In genomic region chr1:89799495-89799894, GRCh38 we compare ENCODE assay signal across 20 cellular contexts. TPM values are rescaled to one million over a fixed set of nuclear protein-coding genes. Genes with fewer than 3 reads are reported as not detected.
DNase-seq lines count a peak whose midpoint lies in the region; ATAC-seq, FAIRE-seq and TF ChIP-seq lines count a peak whose summit lies in the region.
"Had no signal": no experiment of that assay in that cellular context is flagged by ENCODE, and none has a peak within 500 bp of the region (broad histone marks: within the 10 kb centered on the region; RNA-seq: fewer than 3 reads in every experiment).

No MANE protein-coding gene starts in this region.

- H3K4me1 Mint-ChIP-seq in activated naive CD8-positive, alpha-beta T cell treated with anti-CD3 and anti-CD28 coated beads for 36 hours = peaks cover 18% of the 10 kb centered on the region
- peaks cover 20% of the 10 kb centered on the region for H3K4me1 Mint-ChIP-seq in activated naive CD8-positive, alpha-beta T cell treated with anti-CD3 and anti-CD28 coated beads, Interleukin-2, amount 50 U/mL, for 24 hours
- H3K4me1 Mint-ChIP-seq: CD8-positive, alpha-beta memory T cell had no signal

- H3K27me3 Mint-ChIP-seq in activated naive CD8-positive, alpha-beta T cell treated with anti-CD3 and anti-CD28 coated beads for 36 hours = peaks cover 5% of the 10 kb centered on the region
- no peaks in the 10 kb centered on the region for H3K27me3 Mint-ChIP-seq in activated naive CD8-positive, alpha-beta T cell treated with anti-CD3 and anti-CD28 coated beads, Interleukin-2, amount 50 U/mL, for 24 hours
- H3K27me3 Mint-ChIP-seq: CD8-positive, alpha-beta memory T cell had no signal

- no peak overlapping the region for H3K4me3 ChIP-seq in astrocyte of the spinal cord (ENCODE audit: low read depth, low read length)
- H3K4me3 ChIP-seq: hepatocyte, tibial nerve had no signal

- no peak for ATAC-seq in activated naive CD8-positive, alpha-beta T cell treated with anti-CD3 and anti-CD28 coated beads, Interleukin-2, amount 50 U/mL, for 24 hours
- ATAC-seq: left colon had no signal

- no peak for DNase-seq in activated naive CD8-positive, alpha-beta T cell treated with anti-CD3 and anti-CD28 coated beads for 36 hours
- no peak for DNase-seq in activated naive CD8-positive, alpha-beta T cell treated with anti-CD3 and anti-CD28 coated beads, Interleukin-2, amount 50 U/mL, for 24 hours
- DNase-seq in NOMO-1 treated with DMSO at 0.1 percent for 48 hours (lab: John Stamatoyannopoulos, UW; ENCODE audit: unreplicated experiment) (peak; percentile 97), astrocyte of the spinal cord (ENCODE audit: low read depth, low spot score) (peak; percentile 20), urothelium cell line (ENCODE audit: low spot score) (peak; percentile 43), hypothalamus (lab: John Stamatoyannopoulos, UW) (no peak)
- no peak for DNase-seq in central memory CD4-positive, alpha-beta T cell
- DNase-seq in activated CD4-positive, CD25-positive, alpha-beta regulatory T cell (lab: John Stamatoyannopoulos, UW) = no peak
- DNase-seq: activated CD4-positive, alpha-beta T cell treated with anti-CD3 and anti-CD28 coated beads, Interleukin-2, amount 50 U/mL, for 48 hours; CD8-positive, alpha-beta memory T cell; cortex of kidney; HCEC 1CT; Karpas-422; left colon; NCI-H2029; NCI-H69; stimulated activated CD4-positive, alpha-beta T cell treated with anti-CD3 and anti-CD28 coated beads, Interleukin-1b, Interleukin-23, amount 100 ng/mL, for 48 hours had no signal

- in situ Hi-C loops in astrocyte of the spinal cord (cut with HindIII; ENCODE audit: low sequenced_read_pairs) = no loop called here

- no peaks in the 10 kb centered on the region for H3K36me3 Mint-ChIP-seq in activated naive CD8-positive, alpha-beta T cell treated with anti-CD3 and anti-CD28 coated beads for 36 hours
- H3K36me3 Mint-ChIP-seq in activated naive CD8-positive, alpha-beta T cell treated with anti-CD3 and anti-CD28 coated beads, Interleukin-2, amount 50 U/mL, for 24 hours (ENCODE audit: low read depth) = no peaks in the 10 kb centered on the region
- H3K36me3 Mint-ChIP-seq: CD8-positive, alpha-beta memory T cell had no signal

- H3K27ac Mint-ChIP-seq in activated naive CD8-positive, alpha-beta T cell treated with anti-CD3 and anti-CD28 coated beads for 36 hours = peak overlapping the region; percentile 17
- H3K27ac Mint-ChIP-seq in activated naive CD8-positive, alpha-beta T cell treated with anti-CD3 and anti-CD28 coated beads, Interleukin-2, amount 50 U/mL, for 24 hours = no peak overlapping the region
- H3K27ac Mint-ChIP-seq: activated T-helper 2 cell treated with anti-CD3 and anti-CD28 coated beads, Interferon-gamma antibody, Interleukin-2, Interleukin-4, amounts not matched to agents 10 μg/mL and 5 μg/mL and 100 μg/mL, durations not matched to agents 14 hours and 24 hours and 36 hours; CD8-positive, alpha-beta memory T cell had no signal

- H3K9me3 Mint-ChIP-seq in activated naive CD8-positive, alpha-beta T cell treated with anti-CD3 and anti-CD28 coated beads for 36 hours = no peaks in the 10 kb centered on the region
- no peaks in the 10 kb centered on the region for H3K9me3 Mint-ChIP-seq in activated naive CD8-positive, alpha-beta T cell treated with anti-CD3 and anti-CD28 coated beads, Interleukin-2, amount 50 U/mL, for 24 hours
- H3K9me3 Mint-ChIP-seq: activated T-helper 2 cell treated with anti-CD3 and anti-CD28 coated beads, Interferon-gamma antibody, Interleukin-2, Interleukin-4, amounts not matched to agents 10 μg/mL and 5 μg/mL and 100 μg/mL, durations not matched to agents 14 hours and 24 hours and 36 hours; CD8-positive, alpha-beta memory T cell had no signal

- H3K4me3 Mint-ChIP-seq in activated naive CD8-positive, alpha-beta T cell treated with anti-CD3 and anti-CD28 coated beads for 36 hours = no peak overlapping the region
- H3K4me3 Mint-ChIP-seq in activated naive CD8-positive, alpha-beta T cell treated with anti-CD3 and anti-CD28 coated beads, Interleukin-2, amount 50 U/mL, for 24 hours = no peak overlapping the region
- H3K4me3 Mint-ChIP-seq: CD8-positive, alpha-beta memory T cell had no signal

- TF ChIP-seq CTCF in astrocyte of the spinal cord (IDR thresholded peaks at IDR 0.05; ENCODE audit: low read depth, low read length) = no peak

- FAIRE-seq in urothelium cell line (lab: Jason Lieb, UNC) = no peak

RNA-seq across cellular contexts. Expression of gene LRRC8D, which starts 21.3 kb away (rescaled TPM):
- total RNA-seq in activated naive CD8-positive, alpha-beta T cell treated with anti-CD3 and anti-CD28 coated beads for 36 hours = 10 to 100 TPM; 37.7 to 41.2 TPM

Comparison
In these comparisons a context has a peak if more than half of its experiments do, and no peak if none do; other contexts are left out.
1. DNase-seq: peak in NOMO-1 treated with DMSO at 0.1 percent for 48 hours (single experiment), astrocyte of the spinal cord (single experiment) and urothelium cell line (single experiment); none in activated naive CD8-positive, alpha-beta T cell treated with anti-CD3 and anti-CD28 coated beads for 36 hours (single experiment), activated naive CD8-positive, alpha-beta T cell treated with anti-CD3 and anti-CD28 coated beads, Interleukin-2, amount 50 U/mL, for 24 hours (single experiment), central memory CD4-positive, alpha-beta T cell (single experiment), activated CD4-positive, CD25-positive, alpha-beta regulatory T cell (0 of 4) and hypothalamus (0 of 51).